In the genomic region with DNA sequence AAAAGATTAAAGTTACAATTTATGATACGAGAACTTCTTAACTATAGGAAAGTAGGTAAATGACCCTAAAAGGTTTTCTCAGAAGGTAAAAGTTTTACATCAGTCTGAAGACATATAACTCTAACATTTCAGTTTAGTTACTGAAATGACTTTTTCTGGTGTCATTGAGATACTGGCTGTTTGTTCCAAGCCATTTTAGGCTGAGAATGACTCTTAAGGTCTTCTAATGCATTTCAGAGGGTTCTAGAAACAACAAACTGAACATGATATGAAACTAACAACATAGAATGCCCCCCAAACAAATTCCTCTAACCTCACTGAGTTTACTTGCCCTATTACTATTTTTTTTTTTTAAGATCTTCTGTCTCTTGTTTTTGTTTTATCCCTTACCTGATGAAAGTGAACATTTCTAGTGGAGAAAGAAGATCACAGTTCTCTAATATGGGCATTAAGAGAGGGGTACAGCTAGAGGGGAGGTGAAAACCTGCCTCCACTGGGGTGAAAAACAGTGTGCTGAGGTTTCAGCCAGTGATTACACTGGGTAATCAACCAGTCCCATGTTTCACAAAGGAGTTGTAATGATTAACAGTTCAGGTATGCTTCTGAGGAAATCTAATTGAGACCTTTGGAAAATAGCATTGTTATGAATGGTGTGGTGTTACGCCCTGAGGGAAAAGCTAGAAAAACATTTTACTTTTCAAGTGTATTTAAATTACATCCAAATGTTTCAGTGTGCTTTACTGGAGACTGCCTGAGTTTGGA, we compare ENCODE assay signal across 9 cellular contexts. TPM values are rescaled to one million over a fixed set of nuclear protein-coding genes. Genes with fewer than 3 reads are reported as not detected.
DNase-seq lines count a peak whose midpoint lies in the region; ATAC-seq, FAIRE-seq and TF ChIP-seq lines count a peak whose summit lies in the region.
"Had no signal": no experiment of that assay in that cellular context is flagged by ENCODE, and none has a peak within 500 bp of the region (broad histone marks: within the 10 kb centered on the region; RNA-seq: fewer than 3 reads in every experiment).

No MANE protein-coding gene starts in this region.

- H4K20me1 ChIP-seq in PC-9 (ENCODE audit: insufficient read depth) (no peaks in the 10 kb centered on the region), H9 (ENCODE audit: control insufficient read depth, insufficient read depth, insufficient read length) (no peaks in the 10 kb centered on the region)

- H3K9me3 ChIP-seq in PC-9 (ENCODE audit: insufficient read depth, low read depth) (no peaks in the 10 kb centered on the region), pancreas (no peaks in the 10 kb centered on the region), H9 (ENCODE audit: control insufficient read depth, low read depth, low read length) (no peaks in the 10 kb centered on the region)

- no peak overlapping the region for H3K9ac ChIP-seq in H9 (ENCODE audit: extremely low read depth, insufficient read length, low read length)
- H3K9ac ChIP-seq: KMS-11 had no signal

- no peak overlapping the region for H2AFZ ChIP-seq in PC-9
- no peak overlapping the region for H2AFZ ChIP-seq in H9 (ENCODE audit: low read length)

- DNase-seq in GM12892 (ENCODE audit: insufficient read length): no peak
- DNase-seq in PC-9: peak; percentile 24 to 88
- DNase-seq in epithelial cell of proximal tubule (ENCODE audit: low read depth): peak; percentile 86
- no peak for DNase-seq in pancreas
- DNase-seq in NCI-H524 treated with DMSO at 0.1 percent for 48 hours (lab: John Stamatoyannopoulos, UW): no peak
- no peak for DNase-seq in H9

- H3K79me2 ChIP-seq in PC-9 (ENCODE audit: low read depth) (peaks cover 7% of the 10 kb centered on the region), H9 (ENCODE audit: insufficient read depth, low read length) (no peaks in the 10 kb centered on the region)

- no peaks in the 10 kb centered on the region for H3K79me1 ChIP-seq in H9 (ENCODE audit: insufficient read depth, low read depth, low read length, poor library complexity, severe bottlenecking)

- ATAC-seq in pancreas: peak; percentile 59 to 82 (median 66)
- ATAC-seq in GM18867 (IDR thresholded peaks at IDR 0.05; ENCODE audit: unreplicated experiment): no peak
- ATAC-seq in GM19395 (IDR thresholded peaks at IDR 0.05; ENCODE audit: unreplicated experiment): no peak

- FAIRE-seq in GM12892 (lab: Jason Lieb, UNC) (no peak), pancreas (lab: Jason Lieb, UNC) (no peak)

- peaks cover 6 to 10% of the 10 kb centered on the region in 2 experiments for H3K4me1 Mint-ChIP-seq in H9

- TF ChIP-seq POLR2A in GM12892 (IDR thresholded peaks at IDR 0.05; ENCODE audit: low read depth, low read length): peak; percentile 54

- no peak overlapping the region for H4K91ac ChIP-seq in H9 (ENCODE audit: insufficient read length, low read depth, low read length)

- TSS peak; percentile 84 for BruUV-seq in PC-9 (replicated peaks; lab: Mats Ljungman, UMichigan)

- peak overlapping the region; percentile 87 for H3K27ac ChIP-seq in PC-9
- H3K27ac ChIP-seq in pancreas: peak overlapping the region in 1 of 4 donors; percentile 43
- H3K27ac ChIP-seq in H9 (ENCODE audit: insufficient read length, low read depth, low read length): no peak overlapping the region
- H3K27ac ChIP-seq: KMS-11 had no signal

- no peaks in the 10 kb centered on the region for H3K23me2 ChIP-seq in H9 (ENCODE audit: insufficient read length, low read depth, low read length, poor library complexity, severe bottlenecking)

- no peaks in the 10 kb centered on the region for H3K27me3 Mint-ChIP-seq in H9 (ENCODE audit: low read depth)

- no peak overlapping the region for H3K18ac ChIP-seq in H9 (ENCODE audit: insufficient read length, low read depth, low read length)

- POLR2A ChIA-PET in PC-9 (lab: Charles Lee; ENCODE audit: unreplicated experiment): interaction anchor here (0.6 to 0.9 kb wide), 2 partner anchors 9 to 51 kb away, joined by 4 to 9 read pairs; no protein-coding TSS in a partner anchor

- H2BK15ac ChIP-seq in H9 (ENCODE audit: low read depth, low read length): no peak overlapping the region

- no peak overlapping the region for H4K5ac ChIP-seq in H9 (ENCODE audit: insufficient read length, low read depth, low read length)

- no peak overlapping the region for H3K4me3 ChIP-seq in PC-9
- no peak overlapping the region for H3K4me3 ChIP-seq in epithelial cell of proximal tubule (ENCODE audit: low read depth, low read length)
- H3K4me3 ChIP-seq in pancreas: no peak overlapping the region

- H2BK20ac ChIP-seq in H9 (ENCODE audit: low read depth, low read length, poor library complexity, severe bottlenecking): no peak overlapping the region

- H3K23ac ChIP-seq in H9 (ENCODE audit: insufficient read length, low read depth, low read length): no peak overlapping the region

- CTCF ChIA-PET in PC-9 (lab: Charles Lee): interaction anchor here (0.8 kb wide), 1 partner anchor 122 kb away, joined by 4 read pairs; no protein-coding TSS in a partner anchor

- H3K36me3 ChIP-seq in PC-9 (ENCODE audit: low read depth) (peaks cover 42% of the 10 kb centered on the region), pancreas (peaks cover 0 to 5% (median 0%) of the 10 kb centered on the region in 3 donors)

- H2AK5ac ChIP-seq in H9 (ENCODE audit: insufficient read length, low read length): no peak overlapping the region

- H2BK5ac ChIP-seq in H9 (ENCODE audit: insufficient read length, low read length): no peak overlapping the region

- H2BK120ac ChIP-seq in H9 (ENCODE audit: low read depth, low read length, poor library complexity, severe bottlenecking): no peak overlapping the region

- H3K4me2 ChIP-seq in PC-9 (peak overlapping the region; percentile 54), H9 (ENCODE audit: insufficient read depth, insufficient read length, low read length) (no peak overlapping the region)
- H3K4me2 ChIP-seq: KMS-11 had no signal

- H3K4me3 Mint-ChIP-seq in H9: no peak overlapping the region

- no peak overlapping the region for H4K8ac ChIP-seq in H9 (replicated peaks; ENCODE audit: insufficient read length, low read depth, low read length)

- intact Hi-C loops in PC-9 (cut with micrococcal nuclease; ENCODE audit: unreplicated experiment): loop anchor here (1.0 to 2.0 kb wide), 2 partner anchors 11 to 52 kb away; a partner anchor contains a TSS
- intact Hi-C loops in pancreas (cut with DNase I): no loop called here

- H3K36me3 Mint-ChIP-seq in H9 (ENCODE audit: insufficient read depth in 1 of 3, low read depth in 3 of 3): peaks cover 0 to 4% (median 0%) of the 10 kb centered on the region in 3 experiments; a peak in 1 of 7 replicates

- no peak overlapping the region for H3T11ph ChIP-seq in H9 (ENCODE audit: low read length)

- H3K27me3 ChIP-seq in PC-9 (ENCODE audit: insufficient read depth, low read depth) (no peaks in the 10 kb centered on the region), pancreas (no peaks in the 10 kb centered on the region), H9 (ENCODE audit: insufficient read depth, low read length) (no peaks in the 10 kb centered on the region)

- H3K56ac ChIP-seq in H9 (ENCODE audit: insufficient read length, low read depth, low read length): no peak overlapping the region

- H3K4ac ChIP-seq in H9 (ENCODE audit: low read depth, low read length): no peak overlapping the region

- TF ChIP-seq CTCF in PC-9 (conservative IDR thresholded peaks at IDR 0.05): no peak
- no peak for TF ChIP-seq CTCF in epithelial cell of proximal tubule (conservative IDR thresholded peaks at IDR 0.05; ENCODE audit: low read depth, low read length)
- no peak for TF ChIP-seq CTCF in pancreas (IDR thresholded peaks at IDR 0.05)
- no peak for TF ChIP-seq CTCF in H9 (conservative IDR thresholded peaks at IDR 0.05)

- no peaks in the 10 kb centered on the region for H3K9me3 Mint-ChIP-seq in H9

- H3K27ac Mint-ChIP-seq in H9: no peak overlapping the region

- H3F3A ChIP-seq in PC-9 (ENCODE audit: insufficient read depth, low read depth): peaks cover 58% of the 10 kb centered on the region

- peaks cover 76% of the 10 kb centered on the region for H3K4me1 ChIP-seq in PC-9 (replicated peaks; ENCODE audit: insufficient read depth)
- peaks cover 0 to 8% (median 7%) of the 10 kb centered on the region in 3 donors for H3K4me1 ChIP-seq in pancreas
- no peaks in the 10 kb centered on the region for H3K4me1 ChIP-seq in H9 (ENCODE audit: insufficient read depth, low read length)

- H3K14ac ChIP-seq in H9 (ENCODE audit: insufficient read depth, low read length): no peak overlapping the region

- 46 to 58% methylated on average over 2 of the region's 2 CpGs for WGBS in pancreas, 2 donors
- no CpG with 5 or more reads among the region's 2 CpGs for WGBS in H9 (ENCODE audit: extremely low coverage, insufficient read length, low lambda C conversion rate)

- no peak overlapping the region for H2BK12ac ChIP-seq in H9 (ENCODE audit: insufficient read length, low read depth, low read length)

- H3K9me2 ChIP-seq in PC-9 (ENCODE audit: insufficient read depth): no peaks in the 10 kb centered on the region

RNA-seq across cellular contexts. Expression of a gene that starts 11.2 kb away (rescaled TPM):
- polyA plus RNA-seq in GM12892 (2012; ENCODE audit: missing spikeins): 20.7 TPM
- 39.0 and 46.5 TPM in 2 replicates for total RNA-seq in PC-9 (2021)
- 32.1 and 33.8 TPM in 2 replicates for total RNA-seq in epithelial cell of proximal tubule
- total RNA-seq in pancreas: 10 to 100 TPM in 2 of 6 donors, 1 to 10 TPM in 4; 2.9 to 12.8 (median 6.2) TPM
- 1 to 10 TPM; 4.3 to 5.0 TPM for polyA plus RNA-seq in pancreas
- total RNA-seq in H9 (2021): 3.2 TPM in 2 replicates

Comparison
In these comparisons a context has a peak if more than half of its experiments do, and no peak if none do; other contexts are left out.
1. DNase-seq: peak in PC-9 (2 of 2) and epithelial cell of proximal tubule (single experiment); none in GM12892 (single experiment), pancreas (0 of 6), NCI-H524 treated with DMSO at 0.1 percent for 48 hours (single experiment) and H9 (single experiment).
2. ATAC-seq: peak in pancreas (4 of 4); none in GM18867 (single experiment) and GM19395 (single experiment).